1 cellular context compared by ENCODE assay signal in genomic region chr11:60906132-60906972, GRCh38.
TF ChIP-seq lines count a peak whose summit lies in the region.

Gene PRPF19 (minus strand): TSS chr11:60906585. CDS start chr11:60906382, 203 bp downstream.

TF ChIP-seq in K562, 482 proteins besides CTCF, POLR2A, EP300 and RAD21 (continued from another document and continues in another):
- TF ChIP-seq MAFG (tag; conservative IDR thresholded peaks at IDR 0.05) (no peak), SRSF3 (IDR thresholded peaks at IDR 0.05; ENCODE audit: insufficient read depth, low read length) (no peak), MTA3 (IDR thresholded peaks at IDR 0.05; ENCODE audit: borderline replicate concordance) (0 out of 2 replicates have a peak, but pooled peaks have one; percentile 43), ZBTB9 (CRISPR knock-in tag; IDR thresholded peaks at IDR 0.05) (peak; percentile 16; the same call in 1 of the 2 replicates), SMARCA5 (IDR thresholded peaks at IDR 0.05) (no peak), ZNF134 (CRISPR knock-in tag; conservative IDR thresholded peaks at IDR 0.05) (no peak), ZKSCAN1 (IDR thresholded peaks at IDR 0.05; ENCODE audit: low read depth, low read length) (no peak), FOXJ2 (tag; IDR thresholded peaks at IDR 0.05) (peak; percentile 60; the same call in 1 of the 2 replicates), HNRNPL (IDR thresholded peaks at IDR 0.05; ENCODE audit: low read depth, low read length) (no peak), ZNF766 (CRISPR knock-in tag; conservative IDR thresholded peaks at IDR 0.05) (no peak; the same call in 1 of the 2 replicates), KDM2B (CRISPR knock-in tag; IDR thresholded peaks at IDR 0.05) (0 out of 2 replicates have a peak, but pooled peaks have one; percentile 36), ZBTB1 (CRISPR knock-in tag; IDR thresholded peaks at IDR 0.05; ENCODE audit: borderline replicate concordance, low read depth) (peak; percentile 83; the same call in 1 of the 2 replicates), NCOA6 (IDR thresholded peaks at IDR 0.05) (no peak), KDM1A (IDR thresholded peaks at IDR 0.05) (no peak), BHLHE40 (IDR thresholded peaks at IDR 0.05; ENCODE audit: low read length) (peak; percentile 50), TEAD4 (IDR thresholded peaks at IDR 0.05; ENCODE audit: low read length) (peak; percentile 20; the same call in 1 of the 2 replicates), TEAD4 (CRISPR knock-in tag; IDR thresholded peaks at IDR 0.05; ENCODE audit: borderline replicate concordance) (peak; percentile 64; the same call in 1 of the 2 replicates), ZNF512 (tag; IDR thresholded peaks at IDR 0.05) (no peak), KLF16 (IDR thresholded peaks at IDR 0.05) (no peak), CHCHD3 (CRISPR knock-in tag; IDR thresholded peaks at IDR 0.05) (no peak), FOXJ3 (CRISPR knock-in tag; IDR thresholded peaks at IDR 0.05) (no peak), MXI1 (IDR thresholded peaks at IDR 0.05; ENCODE audit: low read depth, low read length) (peak; percentile 44; the same call in 1 of the 2 replicates), HSF4 (CRISPR knock-in tag; IDR thresholded peaks at IDR 0.05; ENCODE audit: borderline replicate concordance) (no peak), PTRF (tag; IDR thresholded peaks at IDR 0.05) (no peak), FIP1L1 (IDR thresholded peaks at IDR 0.05; ENCODE audit: low read depth, low read length, poor library complexity, severe bottlenecking) (peak; percentile 82), NFIC (IDR thresholded peaks at IDR 0.05) (peak; percentile 20; the same call in 1 of the 2 replicates), ZNF41 (CRISPR knock-in tag; conservative IDR thresholded peaks at IDR 0.05) (no peak), TARDBP (IDR thresholded peaks at IDR 0.05) (no peak), NELFE (IDR thresholded peaks at IDR 0.05; ENCODE audit: insufficient read depth, insufficient read length) (no peak), FOXK1 (CRISPR knock-in tag; IDR thresholded peaks at IDR 0.05; ENCODE audit: borderline replicate concordance) (no peak), CBX5 (IDR thresholded peaks at IDR 0.05; ENCODE audit: borderline replicate concordance, low read depth) (no peak), GATA2 (CRISPR knock-in tag; IDR thresholded peaks at IDR 0.05) (0 out of 2 replicates have a peak, but pooled peaks have one; percentile 1), ATF2 (CRISPR knock-in tag; IDR thresholded peaks at IDR 0.05) (no peak), SREBF1 (IDR thresholded peaks at IDR 0.05; ENCODE audit: borderline replicate concordance, low read depth, low read length) (no peak)
- TF ChIP-seq, protein P1, sequence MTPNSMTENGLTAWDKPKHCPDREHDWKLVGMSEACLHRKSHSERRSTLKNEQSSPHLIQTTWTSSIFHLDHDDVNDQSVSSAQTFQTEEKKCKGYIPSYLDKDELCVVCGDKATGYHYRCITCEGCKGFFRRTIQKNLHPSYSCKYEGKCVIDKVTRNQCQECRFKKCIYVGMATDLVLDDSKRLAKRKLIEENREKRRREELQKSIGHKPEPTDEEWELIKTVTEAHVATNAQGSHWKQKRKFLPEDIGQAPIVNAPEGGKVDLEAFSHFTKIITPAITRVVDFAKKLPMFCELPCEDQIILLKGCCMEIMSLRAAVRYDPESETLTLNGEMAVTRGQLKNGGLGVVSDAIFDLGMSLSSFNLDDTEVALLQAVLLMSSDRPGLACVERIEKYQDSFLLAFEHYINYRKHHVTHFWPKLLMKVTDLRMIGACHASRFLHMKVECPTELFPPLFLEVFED (CRISPR knock-in tag; conservative IDR thresholded peaks at IDR 0.05): no peak
- TF ChIP-seq, protein P2, sequence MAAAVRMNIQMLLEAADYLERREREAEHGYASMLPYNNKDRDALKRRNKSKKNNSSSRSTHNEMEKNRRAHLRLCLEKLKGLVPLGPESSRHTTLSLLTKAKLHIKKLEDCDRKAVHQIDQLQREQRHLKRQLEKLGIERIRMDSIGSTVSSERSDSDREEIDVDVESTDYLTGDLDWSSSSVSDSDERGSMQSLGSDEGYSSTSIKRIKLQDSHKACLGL (CRISPR knock-in tag; IDR thresholded peaks at IDR 0.05; ENCODE audit: borderline replicate concordance, poor library complexity, severe bottlenecking): peak; percentile 14
- TF ChIP-seq, protein P3, sequence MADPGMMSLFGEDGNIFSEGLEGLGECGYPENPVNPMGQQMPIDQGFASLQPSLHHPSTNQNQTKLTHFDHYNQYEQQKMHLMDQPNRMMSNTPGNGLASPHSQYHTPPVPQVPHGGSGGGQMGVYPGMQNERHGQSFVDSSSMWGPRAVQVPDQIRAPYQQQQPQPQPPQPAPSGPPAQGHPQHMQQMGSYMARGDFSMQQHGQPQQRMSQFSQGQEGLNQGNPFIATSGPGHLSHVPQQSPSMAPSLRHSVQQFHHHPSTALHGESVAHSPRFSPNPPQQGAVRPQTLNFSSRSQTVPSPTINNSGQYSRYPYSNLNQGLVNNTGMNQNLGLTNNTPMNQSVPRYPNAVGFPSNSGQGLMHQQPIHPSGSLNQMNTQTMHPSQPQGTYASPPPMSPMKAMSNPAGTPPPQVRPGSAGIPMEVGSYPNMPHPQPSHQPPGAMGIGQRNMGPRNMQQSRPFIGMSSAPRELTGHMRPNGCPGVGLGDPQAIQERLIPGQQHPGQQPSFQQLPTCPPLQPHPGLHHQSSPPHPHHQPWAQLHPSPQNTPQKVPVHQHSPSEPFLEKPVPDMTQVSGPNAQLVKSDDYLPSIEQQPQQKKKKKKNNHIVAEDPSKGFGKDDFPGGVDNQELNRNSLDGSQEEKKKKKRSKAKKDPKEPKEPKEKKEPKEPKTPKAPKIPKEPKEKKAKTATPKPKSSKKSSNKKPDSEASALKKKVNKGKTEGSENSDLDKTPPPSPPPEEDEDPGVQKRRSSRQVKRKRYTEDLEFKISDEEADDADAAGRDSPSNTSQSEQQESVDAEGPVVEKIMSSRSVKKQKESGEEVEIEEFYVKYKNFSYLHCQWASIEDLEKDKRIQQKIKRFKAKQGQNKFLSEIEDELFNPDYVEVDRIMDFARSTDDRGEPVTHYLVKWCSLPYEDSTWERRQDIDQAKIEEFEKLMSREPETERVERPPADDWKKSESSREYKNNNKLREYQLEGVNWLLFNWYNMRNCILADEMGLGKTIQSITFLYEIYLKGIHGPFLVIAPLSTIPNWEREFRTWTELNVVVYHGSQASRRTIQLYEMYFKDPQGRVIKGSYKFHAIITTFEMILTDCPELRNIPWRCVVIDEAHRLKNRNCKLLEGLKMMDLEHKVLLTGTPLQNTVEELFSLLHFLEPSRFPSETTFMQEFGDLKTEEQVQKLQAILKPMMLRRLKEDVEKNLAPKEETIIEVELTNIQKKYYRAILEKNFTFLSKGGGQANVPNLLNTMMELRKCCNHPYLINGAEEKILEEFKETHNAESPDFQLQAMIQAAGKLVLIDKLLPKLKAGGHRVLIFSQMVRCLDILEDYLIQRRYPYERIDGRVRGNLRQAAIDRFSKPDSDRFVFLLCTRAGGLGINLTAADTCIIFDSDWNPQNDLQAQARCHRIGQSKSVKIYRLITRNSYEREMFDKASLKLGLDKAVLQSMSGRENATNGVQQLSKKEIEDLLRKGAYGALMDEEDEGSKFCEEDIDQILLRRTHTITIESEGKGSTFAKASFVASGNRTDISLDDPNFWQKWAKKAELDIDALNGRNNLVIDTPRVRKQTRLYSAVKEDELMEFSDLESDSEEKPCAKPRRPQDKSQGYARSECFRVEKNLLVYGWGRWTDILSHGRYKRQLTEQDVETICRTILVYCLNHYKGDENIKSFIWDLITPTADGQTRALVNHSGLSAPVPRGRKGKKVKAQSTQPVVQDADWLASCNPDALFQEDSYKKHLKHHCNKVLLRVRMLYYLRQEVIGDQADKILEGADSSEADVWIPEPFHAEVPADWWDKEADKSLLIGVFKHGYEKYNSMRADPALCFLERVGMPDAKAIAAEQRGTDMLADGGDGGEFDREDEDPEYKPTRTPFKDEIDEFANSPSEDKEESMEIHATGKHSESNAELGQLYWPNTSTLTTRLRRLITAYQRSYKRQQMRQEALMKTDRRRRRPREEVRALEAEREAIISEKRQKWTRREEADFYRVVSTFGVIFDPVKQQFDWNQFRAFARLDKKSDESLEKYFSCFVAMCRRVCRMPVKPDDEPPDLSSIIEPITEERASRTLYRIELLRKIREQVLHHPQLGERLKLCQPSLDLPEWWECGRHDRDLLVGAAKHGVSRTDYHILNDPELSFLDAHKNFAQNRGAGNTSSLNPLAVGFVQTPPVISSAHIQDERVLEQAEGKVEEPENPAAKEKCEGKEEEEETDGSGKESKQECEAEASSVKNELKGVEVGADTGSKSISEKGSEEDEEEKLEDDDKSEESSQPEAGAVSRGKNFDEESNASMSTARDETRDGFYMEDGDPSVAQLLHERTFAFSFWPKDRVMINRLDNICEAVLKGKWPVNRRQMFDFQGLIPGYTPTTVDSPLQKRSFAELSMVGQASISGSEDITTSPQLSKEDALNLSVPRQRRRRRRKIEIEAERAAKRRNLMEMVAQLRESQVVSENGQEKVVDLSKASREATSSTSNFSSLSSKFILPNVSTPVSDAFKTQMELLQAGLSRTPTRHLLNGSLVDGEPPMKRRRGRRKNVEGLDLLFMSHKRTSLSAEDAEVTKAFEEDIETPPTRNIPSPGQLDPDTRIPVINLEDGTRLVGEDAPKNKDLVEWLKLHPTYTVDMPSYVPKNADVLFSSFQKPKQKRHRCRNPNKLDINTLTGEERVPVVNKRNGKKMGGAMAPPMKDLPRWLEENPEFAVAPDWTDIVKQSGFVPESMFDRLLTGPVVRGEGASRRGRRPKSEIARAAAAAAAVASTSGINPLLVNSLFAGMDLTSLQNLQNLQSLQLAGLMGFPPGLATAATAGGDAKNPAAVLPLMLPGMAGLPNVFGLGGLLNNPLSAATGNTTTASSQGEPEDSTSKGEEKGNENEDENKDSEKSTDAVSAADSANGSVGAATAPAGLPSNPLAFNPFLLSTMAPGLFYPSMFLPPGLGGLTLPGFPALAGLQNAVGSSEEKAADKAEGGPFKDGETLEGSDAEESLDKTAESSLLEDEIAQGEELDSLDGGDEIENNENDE (IDR thresholded peaks at IDR 0.05; ENCODE audit: low read depth, low read length): no peak
- TF ChIP-seq, protein P4, sequence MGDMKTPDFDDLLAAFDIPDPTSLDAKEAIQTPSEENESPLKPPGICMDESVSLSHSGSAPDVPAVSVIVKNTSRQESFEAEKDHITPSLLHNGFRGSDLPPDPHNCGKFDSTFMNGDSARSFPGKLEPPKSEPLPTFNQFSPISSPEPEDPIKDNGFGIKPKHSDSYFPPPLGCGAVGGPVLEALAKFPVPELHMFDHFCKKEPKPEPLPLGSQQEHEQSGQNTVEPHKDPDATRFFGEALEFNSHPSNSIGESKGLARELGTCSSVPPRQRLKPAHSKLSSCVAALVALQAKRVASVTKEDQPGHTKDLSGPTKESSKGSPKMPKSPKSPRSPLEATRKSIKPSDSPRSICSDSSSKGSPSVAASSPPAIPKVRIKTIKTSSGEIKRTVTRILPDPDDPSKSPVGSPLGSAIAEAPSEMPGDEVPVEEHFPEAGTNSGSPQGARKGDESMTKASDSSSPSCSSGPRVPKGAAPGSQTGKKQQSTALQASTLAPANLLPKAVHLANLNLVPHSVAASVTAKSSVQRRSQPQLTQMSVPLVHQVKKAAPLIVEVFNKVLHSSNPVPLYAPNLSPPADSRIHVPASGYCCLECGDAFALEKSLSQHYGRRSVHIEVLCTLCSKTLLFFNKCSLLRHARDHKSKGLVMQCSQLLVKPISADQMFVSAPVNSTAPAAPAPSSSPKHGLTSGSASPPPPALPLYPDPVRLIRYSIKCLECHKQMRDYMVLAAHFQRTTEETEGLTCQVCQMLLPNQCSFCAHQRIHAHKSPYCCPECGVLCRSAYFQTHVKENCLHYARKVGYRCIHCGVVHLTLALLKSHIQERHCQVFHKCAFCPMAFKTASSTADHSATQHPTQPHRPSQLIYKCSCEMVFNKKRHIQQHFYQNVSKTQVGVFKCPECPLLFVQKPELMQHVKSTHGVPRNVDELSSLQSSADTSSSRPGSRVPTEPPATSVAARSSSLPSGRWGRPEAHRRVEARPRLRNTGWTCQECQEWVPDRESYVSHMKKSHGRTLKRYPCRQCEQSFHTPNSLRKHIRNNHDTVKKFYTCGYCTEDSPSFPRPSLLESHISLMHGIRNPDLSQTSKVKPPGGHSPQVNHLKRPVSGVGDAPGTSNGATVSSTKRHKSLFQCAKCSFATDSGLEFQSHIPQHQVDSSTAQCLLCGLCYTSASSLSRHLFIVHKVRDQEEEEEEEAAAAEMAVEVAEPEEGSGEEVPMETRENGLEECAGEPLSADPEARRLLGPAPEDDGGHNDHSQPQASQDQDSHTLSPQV (IDR thresholded peaks at IDR 0.05): peak; percentile 30; the same call in 1 of the 2 replicates
- TF ChIP-seq, protein P5, sequence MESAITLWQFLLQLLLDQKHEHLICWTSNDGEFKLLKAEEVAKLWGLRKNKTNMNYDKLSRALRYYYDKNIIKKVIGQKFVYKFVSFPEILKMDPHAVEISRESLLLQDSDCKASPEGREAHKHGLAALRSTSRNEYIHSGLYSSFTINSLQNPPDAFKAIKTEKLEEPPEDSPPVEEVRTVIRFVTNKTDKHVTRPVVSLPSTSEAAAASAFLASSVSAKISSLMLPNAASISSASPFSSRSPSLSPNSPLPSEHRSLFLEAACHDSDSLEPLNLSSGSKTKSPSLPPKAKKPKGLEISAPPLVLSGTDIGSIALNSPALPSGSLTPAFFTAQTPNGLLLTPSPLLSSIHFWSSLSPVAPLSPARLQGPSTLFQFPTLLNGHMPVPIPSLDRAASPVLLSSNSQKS (CRISPR knock-in tag; IDR thresholded peaks at IDR 0.05): no peak
